1 cellular context compared by ENCODE assay signal in genomic region chr9:127915801-127916664, GRCh38.
TF ChIP-seq lines count a peak whose summit lies in the region.

No MANE protein-coding gene starts in this region.

TF ChIP-seq in SK-N-SH, 30 proteins besides CTCF, POLR2A, EP300 and RAD21:
- peak; percentile 47; the same call in 1 of the 2 replicates for TF ChIP-seq MAX (IDR thresholded peaks at IDR 0.05; ENCODE audit: low read depth)
- TF ChIP-seq MXI1 (IDR thresholded peaks at IDR 0.05; ENCODE audit: low read depth, low read length): no peak
